Comparison of ENCODE assay signal across 18 cellular contexts in genomic region chr16:69035375-69035774, GRCh38.
DNase-seq lines count a peak whose midpoint lies in the region; ATAC-seq and TF ChIP-seq lines count a peak whose summit lies in the region.
"Had no signal": no experiment of that assay in that cellular context is flagged by ENCODE, and none has a peak within 500 bp of the region (broad histone marks: within the 10 kb centered on the region; RNA-seq: fewer than 3 reads in every experiment).

No MANE protein-coding gene starts in this region.

- DNase-seq in right cardiac atrium, result no peak
- DNase-seq in heart right ventricle, result no peak
- peak; percentile 20 to 53 for DNase-seq in dermis microvascular lymphatic vessel endothelial cell (ENCODE audit: low read depth in 2 of 2)
- DNase-seq in fibroblast of the aortic adventitia (ENCODE audit: low read depth), result peak; percentile 65
- DNase-seq in testis, result no peak
- no peak for DNase-seq in posterior cingulate gyrus
- no peak for DNase-seq in SKM-1 (lab: John Stamatoyannopoulos, UW; ENCODE audit: unreplicated experiment)
- DNase-seq: 8988T; ACHN; C1 segment of cervical spinal cord; CD4-positive, alpha-beta memory T cell; COR-L47; DMS153; DND-41; GOT3; HFFc6 had no signal

- peaks cover 0 to 16% (median 0%) of the 10 kb centered on the region in 9 donors for H3K36me3 ChIP-seq in heart right ventricle
- H3K36me3 ChIP-seq in testis (ENCODE audit: low read depth, missing control alignments), result no peaks in the 10 kb centered on the region
- H3K36me3 ChIP-seq: HAP-1 had no signal

- H3K4me3 ChIP-seq in right cardiac atrium (ENCODE audit: low read length) (no peak overlapping the region), heart right ventricle (no peak overlapping the region), fibroblast of the aortic adventitia (ENCODE audit: low read depth, low read length) (no peak overlapping the region), testis (no peak overlapping the region)
- H3K4me3 ChIP-seq: A549, HAP-1 had no signal

- TF ChIP-seq CTCF in heart right ventricle (IDR thresholded peaks at IDR 0.05) (no peak), fibroblast of the aortic adventitia (IDR thresholded peaks at IDR 0.05; ENCODE audit: insufficient read depth, low read length) (no peak), testis (IDR thresholded peaks at IDR 0.05) (no peak)

- H3K27ac ChIP-seq in right cardiac atrium (ENCODE audit: low read length) (no peak overlapping the region), heart right ventricle (no peak overlapping the region), testis (no peak overlapping the region)
- H3K27ac ChIP-seq: A549 had no signal

- ATAC-seq in right cardiac atrium, result peak; percentile 42 to 79
- ATAC-seq in heart right ventricle, result no peak
- ATAC-seq: A549 had no signal

- H3K4me1 ChIP-seq in right cardiac atrium (ENCODE audit: control insufficient read depth, insufficient read depth, low read length), result no peaks in the 10 kb centered on the region
- peaks cover 0 to 4% (median 0%) of the 10 kb centered on the region in 9 donors for H3K4me1 ChIP-seq in heart right ventricle
- H3K4me1 ChIP-seq in testis, result no peaks in the 10 kb centered on the region
- H3K4me1 ChIP-seq: HAP-1 had no signal

- no peak for TF ChIP-seq POLR2A in testis (IDR thresholded peaks at IDR 0.05)

- H3K9me3 ChIP-seq in right cardiac atrium (ENCODE audit: control insufficient read depth, low read length) (no peaks in the 10 kb centered on the region), heart right ventricle (no peaks in the 10 kb centered on the region), testis (no peaks in the 10 kb centered on the region)
- H3K9me3 ChIP-seq: A549, HAP-1 had no signal

- intact Hi-C loops in right cardiac atrium (cut with DNase I), result loop anchor here in 1 of 4 donors (10.0 kb wide), 1 partner anchor 401 kb away; no protein-coding TSS in a partner anchor
- intact Hi-C loops in heart right ventricle (cut with DNase I), result no loop called here
- intact Hi-C loops in testis (cut with DNase I; ENCODE audit: low total_unique reads), result no loop called here
- intact Hi-C loops in posterior cingulate gyrus (cut with DNase I), result no loop called here

- H3K27me3 ChIP-seq in right cardiac atrium (ENCODE audit: control insufficient read depth, insufficient read depth), result no peaks in the 10 kb centered on the region
- no peaks in the 10 kb centered on the region for H3K27me3 ChIP-seq in heart right ventricle
- no peaks in the 10 kb centered on the region for H3K27me3 ChIP-seq in testis

Comparison
In these comparisons a context has a peak if more than half of its experiments do, and no peak if none do; other contexts are left out.
1. ATAC-seq: peak in right cardiac atrium (2 of 2); none in heart right ventricle (0 of 8).
2. DNase-seq: peak in dermis microvascular lymphatic vessel endothelial cell (2 of 2) and fibroblast of the aortic adventitia (single experiment); none in right cardiac atrium (0 of 3), heart right ventricle (0 of 2), testis (single experiment), posterior cingulate gyrus (0 of 10) and SKM-1 (single experiment).